ENCODE assay signal across 19 cellular contexts in genomic region chr2:155663265-155663664, GRCh38.
DNase-seq lines count a peak whose midpoint lies in the region; ATAC-seq and TF ChIP-seq lines count a peak whose summit lies in the region.
"Had no signal": no experiment of that assay in that cellular context is flagged by ENCODE, and none has a peak within 500 bp of the region (broad histone marks: within the 10 kb centered on the region; RNA-seq: fewer than 3 reads in every experiment).

No MANE protein-coding gene starts in this region.

- intact Hi-C loops in OCI-LY7 (cut with micrococcal nuclease; ENCODE audit: unreplicated experiment) = no loop called here

- H3K9me2 ChIP-seq in OCI-LY7 (ENCODE audit: insufficient read depth, low read length) = no peaks in the 10 kb centered on the region

- no peaks in the 10 kb centered on the region for H3K79me2 ChIP-seq in OCI-LY7 (ENCODE audit: insufficient read depth, low read depth, low read length)

- no peaks in the 10 kb centered on the region for H3K9me3 ChIP-seq in OCI-LY7 (ENCODE audit: low read length)
- H3K9me3 ChIP-seq: BE2C had no signal

- BruUV-seq in OCI-LY7 (replicated peaks; lab: Mats Ljungman, UMichigan) = no TSS peak

- H2AFZ ChIP-seq in OCI-LY7 (ENCODE audit: low read length) = no peak overlapping the region
- H2AFZ ChIP-seq: GM23338 had no signal

- no peak overlapping the region for H3K4me3 ChIP-seq in fibroblast of mammary gland (ENCODE audit: control insufficient read depth, low read depth, low read length)
- H3K4me3 ChIP-seq in OCI-LY7 (ENCODE audit: low read depth, low read length, poor library complexity, severe bottlenecking) = no peak overlapping the region
- H3K4me3 ChIP-seq: GM23338, K562 had no signal

- no peak for ATAC-seq in HG03354 (IDR thresholded peaks at IDR 0.05; ENCODE audit: poor library complexity, severe bottlenecking, unreplicated experiment)
- ATAC-seq: GM23338, HCT116, K562 had no signal

- no peaks in the 10 kb centered on the region for H3K36me3 ChIP-seq in OCI-LY7 (ENCODE audit: insufficient read depth, low read length)
- H3K36me3 ChIP-seq: BE2C had no signal

- no peak overlapping the region for H3K4me2 ChIP-seq in OCI-LY7 (ENCODE audit: low read length)
- H3K4me2 ChIP-seq: GM23338 had no signal

- no peak overlapping the region for H3K27ac ChIP-seq in OCI-LY7 (ENCODE audit: low read depth, low read length, poor library complexity, severe bottlenecking)

- no peak for TF ChIP-seq CTCF in fibroblast of mammary gland (conservative IDR thresholded peaks at IDR 0.05; ENCODE audit: control insufficient read depth, insufficient read depth, low read depth, low read length)
- no peak for TF ChIP-seq CTCF in OCI-LY7 (conservative IDR thresholded peaks at IDR 0.05; ENCODE audit: low read length)

- CTCF ChIA-PET in OCI-LY7 (lab: Charles Lee; ENCODE audit: unreplicated experiment) = no interaction called here

- DNase-seq in HS-5 (ENCODE audit: low read depth) (peak; percentile 25), RKO (ENCODE audit: low spot score) (peak; percentile 24), fibroblast of mammary gland (ENCODE audit: low read depth) (peak; percentile 2), glomerular visceral epithelial cell (ENCODE audit: extremely low spot score) (no peak), OCI-LY7 (ENCODE audit: low spot score) (no peak)
- DNase-seq: ACHN; BE2C; C1 segment of cervical spinal cord; CD4-positive, alpha-beta T cell; DMS153; DMS79 treated with DMSO at 0.1 percent for 48 hours; GF-D8; H7; HFFc6; IMR-90 had no signal

- H4K20me1 ChIP-seq in OCI-LY7 (ENCODE audit: insufficient read depth, low read length) = no peaks in the 10 kb centered on the region

- POLR2A ChIA-PET in OCI-LY7 (lab: Charles Lee) = interaction anchor here (1.0 kb wide), 1 partner anchor 9 kb away, joined by 3 read pairs; no protein-coding TSS in a partner anchor

- no peaks in the 10 kb centered on the region for H3K4me1 ChIP-seq in OCI-LY7 (ENCODE audit: insufficient read depth, low read length, poor library complexity, severe bottlenecking)
- H3K4me1 ChIP-seq: BE2C had no signal

Comparison
In these comparisons a context has a peak if more than half of its experiments do, and no peak if none do; other contexts are left out.
1. DNase-seq: peak in HS-5 (single experiment), RKO (single experiment) and fibroblast of mammary gland (single experiment); none in glomerular visceral epithelial cell (single experiment) and OCI-LY7 (single experiment).